Comparison of ENCODE assay signal across 17 cellular contexts in genomic region chr14:82009076-82009475, GRCh38.
DNase-seq lines count a peak whose midpoint lies in the region; FAIRE-seq and TF ChIP-seq lines count a peak whose summit lies in the region.
"Had no signal": no experiment of that assay in that cellular context is flagged by ENCODE, and none has a peak within 500 bp of the region (broad histone marks: within the 10 kb centered on the region; RNA-seq: fewer than 3 reads in every experiment).

No MANE protein-coding gene starts in this region.

- H3K36me3 ChIP-seq in colonic mucosa, result no peaks in the 10 kb centered on the region
- H3K36me3 ChIP-seq: pancreas had no signal

- H3K9me3 Mint-ChIP-seq in glutamatergic neuron (ENCODE audit: unreplicated experiment), result peaks cover 5% of the 10 kb centered on the region

- H3K27me3 ChIP-seq in colonic mucosa, result no peaks in the 10 kb centered on the region
- H3K27me3 ChIP-seq: pancreas had no signal

- H3K4me3 ChIP-seq in colonic mucosa, result no peak overlapping the region
- H3K4me3 ChIP-seq: pancreas had no signal

- H3K27ac Mint-ChIP-seq in glutamatergic neuron (ENCODE audit: unreplicated experiment), result no peak overlapping the region
- H3K27ac Mint-ChIP-seq: CD4-positive, alpha-beta T cell had no signal

- no peak overlapping the region for H3K4me3 Mint-ChIP-seq in glutamatergic neuron (ENCODE audit: unreplicated experiment)
- H3K4me3 Mint-ChIP-seq: CD4-positive, alpha-beta T cell had no signal

- intact Hi-C loops in colonic mucosa (cut with DNase I), result no loop called here

- H3K27ac ChIP-seq in colonic mucosa, result no peak overlapping the region
- H3K27ac ChIP-seq: pancreas had no signal

- peaks cover 16% of the 10 kb centered on the region for H3K36me3 Mint-ChIP-seq in glutamatergic neuron (ENCODE audit: unreplicated experiment)

- no peak for FAIRE-seq in urothelium cell line (lab: Jason Lieb, UNC)
- FAIRE-seq: frontal cortex, GM12891, pancreas, TTC549 had no signal

- peaks cover 3% of the 10 kb centered on the region for H3K27me3 Mint-ChIP-seq in glutamatergic neuron (ENCODE audit: unreplicated experiment)
- H3K27me3 Mint-ChIP-seq: CD4-positive, alpha-beta T cell had no signal

- no peaks in the 10 kb centered on the region for H3K9me3 ChIP-seq in colonic mucosa
- H3K9me3 ChIP-seq: pancreas had no signal

- in situ Hi-C loops in ACHN (cut with HindIII; ENCODE audit: low pct_ligation_motif_present, low pct_unique_long_range_greater_than_20kb, low sequenced_read_pairs), result no loop called here

- DNase-seq in ACHN (peak; percentile 16), NCI-H69 (lab: John Stamatoyannopoulos, UW) (peak; percentile 70), glutamatergic neuron (no peak), DMS153 (lab: John Stamatoyannopoulos, UW) (no peak), colonic mucosa (no peak), urothelium cell line (ENCODE audit: low spot score) (no peak)
- no peak for DNase-seq in stimulated activated CD4-positive, alpha-beta T cell treated with anti-CD3 and anti-CD28 coated beads, Interleukin-4, amount 100 ng/mL, for 1 hour
- DNase-seq: activated T-cell treated with anti-CD3 and anti-CD28 coated beads for 4 hours; CD4-positive, alpha-beta T cell; left ventricle myocardium superior; pancreas; stimulated activated CD4-positive, alpha-beta T cell treated with anti-CD3 and anti-CD28 coated beads, Interleukin-2, amount 100 ng/mL, for 24 hours; stimulated activated naive CD4-positive, alpha-beta T cell had no signal

- no peak overlapping the region for H3K9ac ChIP-seq in colonic mucosa (ENCODE audit: low read depth in 2 of 2, low read length in 2 of 2)

- no peaks in the 10 kb centered on the region for H3K4me1 Mint-ChIP-seq in glutamatergic neuron (ENCODE audit: low read depth, unreplicated experiment)

- TF ChIP-seq CTCF in GM12874 (IDR thresholded peaks at IDR 0.05; ENCODE audit: insufficient read depth, low read depth, low read length) (peak; percentile 53; the same call in 1 of the 2 replicates), glutamatergic neuron (IDR thresholded peaks at IDR 0.05; ENCODE audit: partially characterized antibody, unreplicated experiment) (peak; percentile 74), colonic mucosa (IDR thresholded peaks at IDR 0.05) (no peak)

- no peaks in the 10 kb centered on the region for H3K4me1 ChIP-seq in colonic mucosa
- H3K4me1 ChIP-seq: pancreas had no signal

Comparison
In these comparisons a context has a peak if more than half of its experiments do, and no peak if none do; other contexts are left out.
1. DNase-seq: peak in ACHN (single experiment) and NCI-H69 (single experiment); none in glutamatergic neuron (single experiment), DMS153 (single experiment), stimulated activated CD4-positive, alpha-beta T cell treated with anti-CD3 and anti-CD28 coated beads, Interleukin-4, amount 100 ng/mL, for 1 hour (single experiment), colonic mucosa (single experiment) and urothelium cell line (single experiment).